Comparison of ENCODE assay signal across 8 cellular contexts in genomic region chr19:4583961-4584669, GRCh38. TPM values are rescaled to one million over a fixed set of nuclear protein-coding genes. Genes with fewer than 3 reads are reported as not detected.
DNase-seq lines count a peak whose midpoint lies in the region; ATAC-seq and TF ChIP-seq lines count a peak whose summit lies in the region.
"Had no signal": no experiment of that assay in that cellular context is flagged by ENCODE, and none has a peak within 500 bp of the region (broad histone marks: within the 10 kb centered on the region; RNA-seq: fewer than 3 reads in every experiment).

No MANE protein-coding gene starts in this region.

- H3K36me3 ChIP-seq in HAP-1 (replicated peaks) (no peaks in the 10 kb centered on the region), SJCRH30 (no peaks in the 10 kb centered on the region), gastrocnemius medialis (no peaks in the 10 kb centered on the region)

- TF ChIP-seq POLR2A in gastrocnemius medialis (IDR thresholded peaks at IDR 0.05), result no peak

- intact Hi-C loops in gastrocnemius medialis (cut with DNase I; ENCODE audit: low total_unique reads), result no loop called here

- DNase-seq in HAP-1 (ENCODE audit: low spot score in 2 of 2) (peak in 1 of 2 experiments; percentile 76), SJCRH30 (peak; percentile 69 to 77), fibroblast of villous mesenchyme (ENCODE audit: low read depth) (peak; percentile 42), gastrocnemius medialis (no peak), cerebellar nuclear complex (lab: John Stamatoyannopoulos, UW) (no peak), DMS153 treated with DMSO at 0.1 percent for 48 hours (lab: John Stamatoyannopoulos, UW; ENCODE audit: unreplicated experiment) (no peak)

- TF ChIP-seq CTCF in fibroblast of villous mesenchyme (IDR thresholded peaks at IDR 0.05; ENCODE audit: insufficient read depth, low read depth, low read length), result no peak
- TF ChIP-seq CTCF in gastrocnemius medialis (IDR thresholded peaks at IDR 0.05 in 4 of 5, conservative IDR thresholded peaks at IDR 0.05 in 1 of 5), result no peak

- H3K4me1 ChIP-seq in HAP-1 (peaks cover 11% of the 10 kb centered on the region), SJCRH30 (peaks cover 31% of the 10 kb centered on the region), gastrocnemius medialis (peaks cover 0 to 18% of the 10 kb centered on the region in 2 donors)

- H3K27ac ChIP-seq in SJCRH30 (peak overlapping the region; percentile 81), gastrocnemius medialis (no peak overlapping the region)

- H3K27me3 ChIP-seq in HAP-1 (ENCODE audit: low read depth), result no peaks in the 10 kb centered on the region
- H3K27me3 ChIP-seq in SJCRH30, result no peaks in the 10 kb centered on the region
- H3K27me3 ChIP-seq in gastrocnemius medialis, result peaks cover 36 to 47% (median 39%) of the 10 kb centered on the region in 3 donors

- H3K4me3 ChIP-seq in HAP-1 (peak overlapping the region; percentile 56), SJCRH30 (peak overlapping the region; percentile 62), fibroblast of villous mesenchyme (ENCODE audit: low read depth, low read length) (peak overlapping the region; percentile 65), gastrocnemius medialis (peak overlapping the region; percentile 26 to 47 (median 38))

- H3K9me3 ChIP-seq in HAP-1 (no peaks in the 10 kb centered on the region), SJCRH30 (replicated peaks) (no peaks in the 10 kb centered on the region), gastrocnemius medialis (no peaks in the 10 kb centered on the region)

- ATAC-seq in gastrocnemius medialis (no peak), HG02763 (IDR thresholded peaks at IDR 0.05; ENCODE audit: unreplicated experiment) (no peak)
- ATAC-seq: naive thymus-derived CD4-positive, alpha-beta T cell had no signal

- in situ Hi-C loops in HAP-1 (cut with MboI; ENCODE audit: low sequenced_read_pairs), result no loop called here
- in situ Hi-C loops in gastrocnemius medialis (cut with MboI; ENCODE audit: low sequenced_read_pairs in 4 of 4), result no loop called here

RNA-seq across cellular contexts. Expression of gene SEMA6B, which starts 24.6 kb away (rescaled TPM):
- total RNA-seq in SJCRH30 (2014; rRNA removed; shearing (Covaris generic)), result 108 and 116 TPM in 2 replicates
- total RNA-seq in fibroblast of villous mesenchyme (under 0.01 TPM in 2 replicates), gastrocnemius medialis (1 to 10 TPM; 1.4 to 3.3 (median 2.6) TPM)

RNA-seq across cellular contexts. Expression of gene LRG1, which starts 44.3 kb away (rescaled TPM):
- 0.15 and 0.38 TPM in 2 replicates for total RNA-seq in SJCRH30 (2014; rRNA removed; shearing (Covaris generic))
- not detected in 2 replicates for total RNA-seq in fibroblast of villous mesenchyme
- 1 to 10 TPM in 1 of 4 donors, under 1 TPM in 2, not detected in 1; 0.15 to 2.7 (median 0.98) TPM for total RNA-seq in gastrocnemius medialis

RNA-seq across cellular contexts. Expression of gene PLIN5, which starts 49.1 kb away (rescaled TPM):
- 0.38 and 1.1 TPM in 2 replicates for total RNA-seq in SJCRH30 (2014; rRNA removed; shearing (Covaris generic))
- not detected in 2 replicates for total RNA-seq in fibroblast of villous mesenchyme
- total RNA-seq in gastrocnemius medialis, result 100 to 1,000 TPM in 1 of 4 donors, 10 to 100 TPM in 3; 23.5 to 127 (median 52.9) TPM

RNA-seq across cellular contexts. Expression of gene TNFAIP8L1, which starts 55.2 kb away (rescaled TPM):
- total RNA-seq in SJCRH30 (2014; rRNA removed; shearing (Covaris generic)), result 8.5 and 8.8 TPM in 2 replicates
- total RNA-seq in fibroblast of villous mesenchyme (4.2 and 4.3 TPM in 2 replicates), gastrocnemius medialis (1 to 10 TPM; 1.3 to 2.9 (median 1.7) TPM)

Comparison
In these comparisons a context has a peak if more than half of its experiments do, and no peak if none do; other contexts are left out.
1. DNase-seq: peak in SJCRH30 (2 of 2) and fibroblast of villous mesenchyme (single experiment); none in gastrocnemius medialis (0 of 2), cerebellar nuclear complex (0 of 2) and DMS153 treated with DMSO at 0.1 percent for 48 hours (single experiment).
2. RNA of gene SEMA6B, which starts 24.6 kb away (total RNA-seq): 108 to 116 TPM in SJCRH30; 1.4 to 3.3 TPM in gastrocnemius medialis and under 0.01 TPM in fibroblast of villous mesenchyme; every median in the first group is over 10 times any median in the second.
3. RNA of gene PLIN5, which starts 49.1 kb away (total RNA-seq): 23.5 to 127 TPM in gastrocnemius medialis; 0.38 to 1.1 TPM in SJCRH30 and not detected in fibroblast of villous mesenchyme; every median in the first group is over 10 times any median in the second.
4. Peak in every context shown above with its lines, with median percentiles within 50 percentile points of each other: H3K4me3 ChIP-seq.